Comparison of ENCODE assay signal across 9 cellular contexts in genomic region chr12:75481774-75482173, GRCh38. TPM values are rescaled to one million over a fixed set of nuclear protein-coding genes. Genes with fewer than 3 reads are reported as not detected.
DNase-seq lines count a peak whose midpoint lies in the region; ATAC-seq and TF ChIP-seq lines count a peak whose summit lies in the region.
"Had no signal": no experiment of that assay in that cellular context is flagged by ENCODE, and none has a peak within 500 bp of the region (broad histone marks: within the 10 kb centered on the region; RNA-seq: fewer than 3 reads in every experiment).

No MANE protein-coding gene starts in this region.

- H3K4me3 ChIP-seq in CD4-positive, CD25-positive, alpha-beta regulatory T cell (ENCODE audit: low read depth, low read length), result peak overlapping the region; percentile 99
- H3K4me3 ChIP-seq in Karpas-422 (ENCODE audit: low read length) (peak overlapping the region; percentile 73), cardiac fibroblast (replicated peaks in 1 of 2; ENCODE audit: low read depth in 2 of 2, low read length in 2 of 2) (peak overlapping the region; percentile 43 to 67)

- H3K4me1 ChIP-seq in CD4-positive, CD25-positive, alpha-beta regulatory T cell (ENCODE audit: control insufficient read depth, insufficient read depth, low read length, poor library complexity, severe bottlenecking), result peaks cover 51% of the 10 kb centered on the region
- peaks cover 81% of the 10 kb centered on the region for H3K4me1 ChIP-seq in Karpas-422 (ENCODE audit: low read length)
- H3K4me1 ChIP-seq: SJCRH30 had no signal

- H3K27ac ChIP-seq in CD4-positive, CD25-positive, alpha-beta regulatory T cell (ENCODE audit: insufficient read depth, low read length, poor library complexity, severe bottlenecking), result peak overlapping the region; percentile 81
- peak overlapping the region; percentile 93 for H3K27ac ChIP-seq in Karpas-422 (ENCODE audit: low read length)
- H3K27ac ChIP-seq: SJCRH30 had no signal

- no peaks in the 10 kb centered on the region for H3K9me3 Mint-ChIP-seq in CD4-positive, CD25-positive, alpha-beta regulatory T cell
- H3K9me3 Mint-ChIP-seq in nephron, result no peaks in the 10 kb centered on the region

- no peak for ATAC-seq in CD4-positive, CD25-positive, alpha-beta regulatory T cell (ENCODE audit: low read depth in 2 of 2)
- ATAC-seq in HG03108 (IDR thresholded peaks at IDR 0.05; ENCODE audit: unreplicated experiment) (no peak), GM21825 (IDR thresholded peaks at IDR 0.05; ENCODE audit: unreplicated experiment) (no peak)

- H3K27me3 ChIP-seq in CD4-positive, CD25-positive, alpha-beta regulatory T cell (ENCODE audit: control insufficient read depth, insufficient read depth, low read length), result no peaks in the 10 kb centered on the region
- H3K27me3 ChIP-seq in Karpas-422 (ENCODE audit: low read length), result no peaks in the 10 kb centered on the region
- H3K27me3 ChIP-seq: SJCRH30 had no signal

- H3K36me3 Mint-ChIP-seq in CD4-positive, CD25-positive, alpha-beta regulatory T cell, result peaks cover 11% of the 10 kb centered on the region
- no peaks in the 10 kb centered on the region for H3K36me3 Mint-ChIP-seq in nephron (ENCODE audit: low read depth)

- H3K27ac Mint-ChIP-seq in CD4-positive, CD25-positive, alpha-beta regulatory T cell, result peak overlapping the region; percentile 94 to 95 (median 95)
- peak overlapping the region in 2 of 3 experiments; percentile 84 to 93 for H3K27ac Mint-ChIP-seq in nephron

- H3K9ac ChIP-seq in Karpas-422 (ENCODE audit: low read length), result peak overlapping the region; percentile 77

- peak overlapping the region; percentile 98 to 99 (median 98) for H3K4me3 Mint-ChIP-seq in CD4-positive, CD25-positive, alpha-beta regulatory T cell
- H3K4me3 Mint-ChIP-seq in nephron, result peak overlapping the region; percentile 16 to 86 (median 62)

- DNase-seq in CD4-positive, CD25-positive, alpha-beta regulatory T cell, result no peak
- DNase-seq in Karpas-422 (peak; percentile 73), cardiac fibroblast (ENCODE audit: low read depth in 2 of 2) (peak; percentile 71 to 91), NCI-H510A (lab: John Stamatoyannopoulos, UW) (no peak)
- no peak for DNase-seq in stimulated activated CD8-positive, alpha-beta memory T cell treated with anti-CD3 and anti-CD28 coated beads, Interleukin-4, amount 100 ng/mL, for 48 hours
- DNase-seq: SJCRH30 had no signal

- H3K27me3 Mint-ChIP-seq in CD4-positive, CD25-positive, alpha-beta regulatory T cell, result no peaks in the 10 kb centered on the region
- no peaks in the 10 kb centered on the region for H3K27me3 Mint-ChIP-seq in nephron (ENCODE audit: low read depth)

- H4K20me1 ChIP-seq in Karpas-422 (ENCODE audit: insufficient read depth, low read depth, low read length), result no peaks in the 10 kb centered on the region

- no peaks in the 10 kb centered on the region for H3K9me3 ChIP-seq in CD4-positive, CD25-positive, alpha-beta regulatory T cell (ENCODE audit: control insufficient read depth in 2 of 2, low read length in 2 of 2)
- H3K9me3 ChIP-seq in Karpas-422 (ENCODE audit: low read length), result no peaks in the 10 kb centered on the region
- H3K9me3 ChIP-seq: SJCRH30 had no signal

- peak overlapping the region; percentile 87 for H3K4me2 ChIP-seq in Karpas-422 (ENCODE audit: low read depth, low read length, poor library complexity, severe bottlenecking)

- peaks cover 4% of the 10 kb centered on the region for H3K36me3 ChIP-seq in CD4-positive, CD25-positive, alpha-beta regulatory T cell (ENCODE audit: control insufficient read depth, insufficient read depth, low read length)
- peaks cover 14% of the 10 kb centered on the region; the same call in 1 of the 2 replicates for H3K36me3 ChIP-seq in Karpas-422 (ENCODE audit: insufficient read depth, low read length)
- H3K36me3 ChIP-seq: SJCRH30 had no signal

- H3K9me2 ChIP-seq in Karpas-422 (replicated peaks; ENCODE audit: insufficient read depth, low read length), result no peaks in the 10 kb centered on the region

- H2AFZ ChIP-seq in Karpas-422 (ENCODE audit: low read length), result 0 out of 2 replicates have a peak overlapping the region, but pooled peaks have one; percentile 68

- peaks cover 48% of the 10 kb centered on the region for H3K79me2 ChIP-seq in Karpas-422 (ENCODE audit: low read length)

- no peak for TF ChIP-seq CTCF in cardiac fibroblast (IDR thresholded peaks at IDR 0.05; ENCODE audit: low read depth, low read length)
- TF ChIP-seq CTCF in nephron (IDR thresholded peaks at IDR 0.05; ENCODE audit: unreplicated experiment in 3 of 3), result no peak

- H3K4me1 Mint-ChIP-seq in CD4-positive, CD25-positive, alpha-beta regulatory T cell, result peaks cover 46 to 86% (median 63%) of the 10 kb centered on the region in 4 donors
- peaks cover 27% of the 10 kb centered on the region for H3K4me1 Mint-ChIP-seq in nephron

RNA-seq across cellular contexts. Expression of gene GLIPR1, which starts 1.2 kb away (rescaled TPM):
- 91.4 TPM for total RNA-seq in CD4-positive, CD25-positive, alpha-beta regulatory T cell
- polyA plus RNA-seq in CD4-positive, CD25-positive, alpha-beta regulatory T cell, result 100 to 1,000 TPM; 127 to 207 (median 173) TPM
- total RNA-seq in Karpas-422 (2014; rRNA removed; shearing (Covaris generic); ENCODE audit: low replicate concordance), result 55.0 and 149 TPM in 2 replicates

RNA-seq across cellular contexts. Expression of gene KRR1, which starts 29.6 kb away (rescaled TPM):
- total RNA-seq in CD4-positive, CD25-positive, alpha-beta regulatory T cell, result 113 TPM
- 10 to 100 TPM; 47.9 to 70.2 (median 59.0) TPM for polyA plus RNA-seq in CD4-positive, CD25-positive, alpha-beta regulatory T cell
- 35.8 and 63.8 TPM in 2 replicates for total RNA-seq in Karpas-422 (2014; rRNA removed; shearing (Covaris generic); ENCODE audit: low replicate concordance)

Comparison
In these comparisons a context has a peak if more than half of its experiments do, and no peak if none do; other contexts are left out.
1. DNase-seq: peak in Karpas-422 (single experiment) and cardiac fibroblast (2 of 2); none in CD4-positive, CD25-positive, alpha-beta regulatory T cell (0 of 3), stimulated activated CD8-positive, alpha-beta memory T cell treated with anti-CD3 and anti-CD28 coated beads, Interleukin-4, amount 100 ng/mL, for 48 hours (single experiment) and NCI-H510A (single experiment).
2. Peak in every context shown above with its lines, with median percentiles within 50 percentile points of each other: H3K4me3 ChIP-seq.